Comparison of ENCODE assay signal across 8 cellular contexts in the genomic region with DNA sequence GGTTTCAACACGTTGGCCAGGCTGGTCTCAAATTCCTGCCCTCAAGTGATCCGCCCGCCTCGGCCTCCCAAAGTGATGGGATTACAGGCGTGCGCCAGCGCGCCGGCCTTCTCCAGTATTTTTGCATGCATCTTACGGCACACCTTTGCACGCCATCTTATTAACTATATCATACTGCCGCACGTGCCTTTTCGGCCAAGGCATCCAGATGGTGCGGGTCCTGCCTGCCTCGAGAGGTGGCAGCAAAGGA. TPM values are rescaled to one million over a fixed set of nuclear protein-coding genes. Genes with fewer than 3 reads are reported as not detected.
DNase-seq lines count a peak whose midpoint lies in the region; ATAC-seq and TF ChIP-seq lines count a peak whose summit lies in the region.

No MANE protein-coding gene starts in this region.

- peak overlapping the region; percentile 81 for H3K27ac Mint-ChIP-seq in activated T-helper 17 cell treated with anti-CD3 and anti-CD28 coated beads, Interleukin-2, amount 50 U/mL, for 72 hours

- H3K27ac ChIP-seq in HUES6 (ENCODE audit: low read depth, low read length) (peak overlapping the region; percentile 95; the same call in 1 of the 2 replicates), iPS-20b (ENCODE audit: low read length) (peak overlapping the region; percentile 77), testis (peak overlapping the region; percentile 63 to 89)

- no peak for ATAC-seq in activated T-helper 17 cell treated with anti-CD3 and anti-CD28 coated beads, Interleukin-2, amount 50 U/mL, for 72 hours (replicated peaks)
- ATAC-seq in HG03135 (IDR thresholded peaks at IDR 0.05; ENCODE audit: unreplicated experiment), result no peak

- TF ChIP-seq POLR2A in testis (IDR thresholded peaks at IDR 0.05), result no peak

- peak; percentile 79 for DNase-seq in DMS53 treated with DMSO at 0.1 percent for 48 hours (lab: John Stamatoyannopoulos, UW; ENCODE audit: unreplicated experiment)
- no peak for DNase-seq in testis
- no peak for DNase-seq in NK-92 (lab: John Stamatoyannopoulos, UW; ENCODE audit: unreplicated experiment)
- DNase-seq in COLO668 (lab: John Stamatoyannopoulos, UW; ENCODE audit: unreplicated experiment), result no peak

- H3K4me1 Mint-ChIP-seq in activated T-helper 17 cell treated with anti-CD3 and anti-CD28 coated beads, Interleukin-2, amount 50 U/mL, for 72 hours, result peaks cover 13% of the 10 kb centered on the region

- intact Hi-C loops in testis (cut with DNase I; ENCODE audit: low total_unique reads), result no loop called here

- 7 to 9% methylated on average over 12 to 16 of the region's 16 CpGs for WGBS in testis, 2 donors

- H3K4me3 ChIP-seq in HUES6 (ENCODE audit: low read depth, low read length) (peak overlapping the region; percentile 94), iPS-20b (ENCODE audit: low read length) (peak overlapping the region; percentile 76; the same call in 1 of the 2 replicates), testis (peak overlapping the region; percentile 80 to 84)

- H3K36me3 ChIP-seq in HUES6 (ENCODE audit: control insufficient read depth, insufficient read depth, low read length), result peaks cover 20% of the 10 kb centered on the region
- peaks cover 22% of the 10 kb centered on the region for H3K36me3 ChIP-seq in iPS-20b (ENCODE audit: insufficient read depth, low read depth, low read length)
- H3K36me3 ChIP-seq in testis (ENCODE audit: low read depth, missing control alignments), result no peaks in the 10 kb centered on the region

- H3K9me3 Mint-ChIP-seq in activated T-helper 17 cell treated with anti-CD3 and anti-CD28 coated beads, Interleukin-2, amount 50 U/mL, for 72 hours, result no peaks in the 10 kb centered on the region

- H3K4me3 Mint-ChIP-seq in activated T-helper 17 cell treated with anti-CD3 and anti-CD28 coated beads, Interleukin-2, amount 50 U/mL, for 72 hours, result peak overlapping the region; percentile 82

- no peaks in the 10 kb centered on the region for H3K4me1 ChIP-seq in HUES6 (ENCODE audit: control insufficient read depth, insufficient read depth, low read length)
- H3K4me1 ChIP-seq in iPS-20b (ENCODE audit: insufficient read depth, low read length), result no peaks in the 10 kb centered on the region
- peaks cover 6% of the 10 kb centered on the region for H3K4me1 ChIP-seq in testis

- H3K9ac ChIP-seq in HUES6 (ENCODE audit: low read length), result peak overlapping the region; percentile 98
- H3K9ac ChIP-seq in iPS-20b (ENCODE audit: low read depth, low read length), result peak overlapping the region; percentile 96; the same call in 1 of the 2 replicates

- H3K27me3 Mint-ChIP-seq in activated T-helper 17 cell treated with anti-CD3 and anti-CD28 coated beads, Interleukin-2, amount 50 U/mL, for 72 hours, result no peaks in the 10 kb centered on the region

- H3K9me3 ChIP-seq in HUES6 (ENCODE audit: control insufficient read depth, insufficient read depth, low read depth, low read length) (no peaks in the 10 kb centered on the region), iPS-20b (ENCODE audit: insufficient read depth, low read depth, low read length) (peaks cover 5% of the 10 kb centered on the region), testis (no peaks in the 10 kb centered on the region)

- peak in 1 of 3 experiments; percentile 24 for TF ChIP-seq CTCF in testis (IDR thresholded peaks at IDR 0.05)

- H3K36me3 Mint-ChIP-seq in activated T-helper 17 cell treated with anti-CD3 and anti-CD28 coated beads, Interleukin-2, amount 50 U/mL, for 72 hours (ENCODE audit: low read depth), result peaks cover 39% of the 10 kb centered on the region

- H3K27me3 ChIP-seq in HUES6 (ENCODE audit: control insufficient read depth, insufficient read depth, low read length) (no peaks in the 10 kb centered on the region), iPS-20b (ENCODE audit: insufficient read depth, low read length) (no peaks in the 10 kb centered on the region), testis (no peaks in the 10 kb centered on the region)

RNA-seq across cellular contexts. Expression of gene ING5, which starts 0.8 kb away (rescaled TPM):
- total RNA-seq in activated T-helper 17 cell treated with anti-CD3 and anti-CD28 coated beads, Interleukin-2, amount 50 U/mL, for 72 hours, result 10 to 100 TPM; 43.5 to 52.3 TPM
- total RNA-seq in testis, result 10 to 100 TPM; 44.5 to 56.9 TPM
- polyA plus RNA-seq in testis (ENCODE audit: insufficient read depth, low read depth, low replicate concordance), result 21.5 TPM

RNA-seq across cellular contexts. Expression of gene DTYMK, which starts 14.5 kb away (rescaled TPM):
- total RNA-seq in activated T-helper 17 cell treated with anti-CD3 and anti-CD28 coated beads, Interleukin-2, amount 50 U/mL, for 72 hours, result 100 to 1,000 TPM in 1 of 2 donors, 10 to 100 TPM in 1; 55.5 to 107 TPM
- total RNA-seq in testis, result 10 to 100 TPM; 27.4 to 30.0 TPM
- 16.4 TPM for polyA plus RNA-seq in testis (ENCODE audit: insufficient read depth, low read depth, low replicate concordance)

RNA-seq across cellular contexts. Expression of gene D2HGDH, which starts 33.4 kb away (rescaled TPM):
- 10 to 100 TPM; 16.0 to 32.7 TPM for total RNA-seq in activated T-helper 17 cell treated with anti-CD3 and anti-CD28 coated beads, Interleukin-2, amount 50 U/mL, for 72 hours
- 10 to 100 TPM; 36.1 to 37.7 TPM for total RNA-seq in testis
- 15.6 TPM for polyA plus RNA-seq in testis (ENCODE audit: insufficient read depth, low read depth, low replicate concordance)
